20 cellular contexts compared by ENCODE assay signal in the genomic region with DNA sequence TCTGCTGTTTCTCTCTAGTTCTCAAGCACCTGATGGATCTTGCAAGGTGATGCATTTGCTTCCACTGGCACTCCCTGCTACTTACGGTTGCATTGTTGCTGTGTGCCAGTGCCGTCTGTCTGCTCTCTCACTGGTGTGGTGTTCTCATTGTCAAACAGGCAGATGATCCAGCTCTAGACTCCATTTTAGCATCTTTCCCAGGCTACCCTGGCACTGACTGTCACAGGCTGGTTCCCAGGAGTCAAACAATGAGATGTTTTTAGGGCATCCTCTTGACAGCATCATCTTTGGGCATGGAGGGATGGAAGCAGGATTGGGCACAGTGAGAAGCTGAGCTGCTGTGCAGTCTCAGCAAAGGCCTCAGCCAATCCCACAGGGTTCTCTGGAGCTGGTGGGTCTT. TPM values are rescaled to one million over a fixed set of nuclear protein-coding genes. Genes with fewer than 3 reads are reported as not detected.
"Had no signal": no experiment of that assay in that cellular context is flagged by ENCODE, and none has a peak within 500 bp of the region (broad histone marks: within the 10 kb centered on the region; RNA-seq: fewer than 3 reads in every experiment).

No MANE protein-coding gene starts in this region.

- H3K9me3 Mint-ChIP-seq: activated naive CD8-positive, alpha-beta T cell treated with anti-CD3 and anti-CD28 coated beads, Interleukin-2, amount 50 U/mL, for 24 hours; activated T-cell treated with anti-CD3 and anti-CD28 coated beads, Interleukin-2, amount 50 U/mL, for 72 hours; nephron; stimulated activated naive CD8-positive, alpha-beta T cell treated with anti-CD3 and anti-CD28 coated beads, Interleukin-15, amount 100 ng/mL, for 72 hours had no signal

- H3K4me3 Mint-ChIP-seq: activated naive CD8-positive, alpha-beta T cell treated with anti-CD3 and anti-CD28 coated beads, Interleukin-2, amount 50 U/mL, for 24 hours; activated T-cell treated with anti-CD3 and anti-CD28 coated beads, Interleukin-2, amount 50 U/mL, for 72 hours; nephron; stimulated activated naive CD8-positive, alpha-beta T cell treated with anti-CD3 and anti-CD28 coated beads, Interleukin-15, amount 100 ng/mL, for 72 hours had no signal

- H3K9me3 ChIP-seq: gastroesophageal sphincter, tibial artery, vagina had no signal

- H3K4me1 Mint-ChIP-seq: nephron had no signal

- H3K27me3 ChIP-seq: gastroesophageal sphincter, hepatocyte, tibial artery, vagina had no signal

- DNase-seq: activated CD4-positive, alpha-beta T cell treated with anti-CD3 and anti-CD28 coated beads for 1 hour; activated CD4-positive, alpha-beta T cell treated with anti-CD3 and anti-CD28 coated beads, Interleukin-2, amount 50 U/mL, for 48 hours; activated gamma-delta T cell treated with Interleukin-2 at 50 U/mL for 16 hours; activated naive CD8-positive, alpha-beta T cell treated with anti-CD3 and anti-CD28 coated beads, Interleukin-2, amount 50 U/mL, for 24 hours; activated T-cell treated with anti-CD3 and anti-CD28 coated beads, Interleukin-2, amount 50 U/mL, for 72 hours; cortex of kidney; effector memory CD4-positive, alpha-beta T cell; retina; stimulated activated CD4-positive, alpha-beta T cell treated with anti-CD3 and anti-CD28 coated beads, Interleukin-4, amount 100 ng/mL, for 24 hours; stimulated activated naive CD8-positive, alpha-beta T cell treated with anti-CD3 and anti-CD28 coated beads, Interleukin-15, amount 100 ng/mL, for 72 hours; SW 1271; tibial artery had no signal

- H3K27me3 Mint-ChIP-seq: activated naive CD8-positive, alpha-beta T cell treated with anti-CD3 and anti-CD28 coated beads, Interleukin-2, amount 50 U/mL, for 24 hours; stimulated activated naive CD8-positive, alpha-beta T cell treated with anti-CD3 and anti-CD28 coated beads, Interleukin-15, amount 100 ng/mL, for 72 hours had no signal

- H3K27ac Mint-ChIP-seq: activated T-cell treated with anti-CD3 and anti-CD28 coated beads, Interleukin-2, amount 50 U/mL, for 72 hours; nephron had no signal

- H3K4me1 ChIP-seq: gastroesophageal sphincter, vagina had no signal

- H3K27ac ChIP-seq: gastroesophageal sphincter, hepatocyte, tibial artery, vagina had no signal

- ATAC-seq: activated naive CD8-positive, alpha-beta T cell treated with anti-CD3 and anti-CD28 coated beads, Interleukin-2, amount 50 U/mL, for 24 hours; activated T-cell treated with anti-CD3 and anti-CD28 coated beads, Interleukin-2, amount 50 U/mL, for 72 hours; gastroesophageal sphincter; stimulated activated naive CD8-positive, alpha-beta T cell treated with anti-CD3 and anti-CD28 coated beads, Interleukin-15, amount 100 ng/mL, for 72 hours had no signal

- H3K4me3 ChIP-seq: gastroesophageal sphincter, hepatocyte, tibial artery, vagina had no signal

RNA-seq across cellular contexts. Expression of a gene that starts 30.9 kb away (rescaled TPM):
- total RNA-seq: activated T-cell treated with anti-CD3 and anti-CD28 coated beads, Interleukin-2, amount 50 U/mL, for 72 hours; cardiac septum; epithelial cell of proximal tubule; lung microvascular endothelial cell; osteocyte had no signal
